In genomic region chrX:13952581-13952980, GRCh38 we compare ENCODE assay signal across 23 cellular contexts.
"Had no signal": no experiment of that assay in that cellular context is flagged by ENCODE, and none has a peak within 500 bp of the region (broad histone marks: within the 10 kb centered on the region; RNA-seq: fewer than 3 reads in every experiment).

No MANE protein-coding gene starts in this region.

- H3K36me3 ChIP-seq: ascending aorta, Peyer's patch had no signal

- H3K27ac ChIP-seq: ascending aorta, body of pancreas, Peyer's patch had no signal

- DNase-seq: activated CD4-positive, alpha-beta T cell treated with anti-CD3 and anti-CD28 coated beads for 1 hour; activated CD4-positive, alpha-beta T cell treated with anti-CD3 and anti-CD28 coated beads, Interleukin-2, amount 10 ng/mL, durations not matched to agents 24 days and 14 days; activated CD4-positive, alpha-beta T cell treated with anti-CD3 and anti-CD28 coated beads, Interleukin-2, amount 50 U/mL, for 48 hours; activated CD8-positive, alpha-beta memory T cell treated with anti-CD3 and anti-CD28 coated beads, Interleukin-2, amount 10 ng/mL, durations not matched to agents 7 days and 5 days; activated effector memory CD4-positive, alpha-beta T cell treated with Interleukin-2 at 50 U/mL for 16 hours; activated naive CD4-positive, alpha-beta T cell treated with Interleukin-2 at 50 U/mL for 16 hours; activated naive CD8-positive, alpha-beta T cell treated with anti-CD3 and anti-CD28 coated beads, Interleukin-2, amount 50 U/mL, for 24 hours; activated T-cell treated with anti-CD3 and anti-CD28 coated beads, Interleukin-2, amount 50 U/mL, for 24 hours; amniotic stem cell; body of pancreas; cortex of kidney; KBM-7; NCI-H1105; NCI-H1436 treated with DMSO at 0.1 percent for 48 hours; NCI-H2029; NCI-H2107; NCI-H2171 treated with DMSO at 0.1 percent for 48 hours; NCI-H226; NCI-H526; NK-92 treated with Interleukin-12 subunit alpha and Interleukin-12 subunit beta, amount 100 ng/mL, for 24 hours; Peyer's patch; SHP77 had no signal

- H3K4me1 ChIP-seq: ascending aorta, body of pancreas, Peyer's patch had no signal

- H3K4me3 ChIP-seq: ascending aorta, body of pancreas, Peyer's patch had no signal

- H3K27me3 ChIP-seq: ascending aorta, body of pancreas, Peyer's patch had no signal

- H3K9me3 ChIP-seq: ascending aorta, body of pancreas, Peyer's patch had no signal
